In the genomic region with DNA sequence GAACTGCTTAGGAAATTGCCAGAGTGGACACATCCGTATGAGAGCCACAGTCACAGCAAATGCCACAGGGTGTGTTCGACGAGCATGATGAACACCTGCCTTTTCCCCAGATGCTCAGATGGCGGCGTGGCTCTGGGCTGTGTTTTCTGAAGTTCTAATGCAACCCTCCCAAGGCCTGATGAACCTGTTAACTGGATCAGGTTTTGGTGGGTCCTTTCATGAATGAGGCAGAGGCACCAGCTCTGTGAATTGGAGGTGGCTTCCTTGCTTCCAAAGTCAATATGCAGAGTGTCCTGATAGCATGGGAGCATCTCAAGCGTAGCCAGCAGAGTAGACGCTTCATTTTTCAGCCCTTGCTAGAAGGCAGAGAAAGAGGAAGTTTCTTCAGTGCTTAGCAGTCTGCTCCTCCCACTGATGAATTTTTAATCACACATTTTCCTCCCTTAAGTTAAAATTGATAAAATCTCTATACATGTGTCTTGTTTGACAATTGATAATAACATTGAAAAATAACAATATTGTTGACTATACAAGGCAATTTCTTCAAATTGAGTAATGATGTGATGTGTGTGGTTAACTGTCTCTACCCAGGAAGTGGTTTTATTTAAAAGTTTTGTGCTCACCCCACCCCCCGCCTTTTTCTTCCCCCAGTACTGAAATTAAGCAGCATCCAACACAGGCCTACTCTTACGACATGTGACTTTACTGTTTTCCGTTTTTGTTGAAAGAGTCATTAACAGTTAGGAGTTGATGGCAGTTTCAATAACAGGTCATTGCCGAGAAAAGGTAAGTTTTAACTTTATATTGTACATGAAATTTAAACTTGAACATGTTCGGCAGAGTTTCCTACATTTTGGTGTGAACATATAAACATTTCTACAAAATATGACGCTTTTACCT, we compare ENCODE assay signal across 8 cellular contexts. TPM values are rescaled to one million over a fixed set of nuclear protein-coding genes. Genes with fewer than 3 reads are reported as not detected.
DNase-seq lines count a peak whose midpoint lies in the region; ATAC-seq lines count a peak whose summit lies in the region.

A gene (plus strand): TSS at position 739 of the 900 bp plus-strand sequence.

- peaks cover 0 to 1% of the 10 kb centered on the region in 2 donors for H3K9me3 Mint-ChIP-seq in activated naive CD4-positive, alpha-beta T cell treated with anti-CD3 and anti-CD28 coated beads, Interleukin-2, amount 50 U/mL, for 72 hours

- DNase-seq in T follicular helper cell (ENCODE audit: low read depth) (peak; percentile 62), sciatic nerve (ENCODE audit: low spot score) (no peak), hepatic stellate cell (ENCODE audit: low spot score) (no peak), COLO668 (lab: John Stamatoyannopoulos, UW; ENCODE audit: unreplicated experiment) (no peak), cerebellar cortex (ENCODE audit: low spot score) (no peak)
- DNase-seq in activated naive CD4-positive, alpha-beta T cell treated with anti-CD3 and anti-CD28 coated beads, Interleukin-2, amount 50 U/mL, for 72 hours (ENCODE audit: low spot score in 2 of 2) = peak; percentile 56 to 70

- H3K36me3 Mint-ChIP-seq in activated naive CD4-positive, alpha-beta T cell treated with anti-CD3 and anti-CD28 coated beads, Interleukin-2, amount 50 U/mL, for 72 hours = peaks cover 5 to 24% of the 10 kb centered on the region in 2 donors

- ATAC-seq in GM19025 (IDR thresholded peaks at IDR 0.05; ENCODE audit: low read depth, unreplicated experiment) (peak; percentile 89), HG03060 (IDR thresholded peaks at IDR 0.05; ENCODE audit: low read depth, unreplicated experiment) (peak; percentile 80), sciatic nerve (peak; percentile 82)
- peak; percentile 82 to 86 for ATAC-seq in activated naive CD4-positive, alpha-beta T cell treated with anti-CD3 and anti-CD28 coated beads, Interleukin-2, amount 50 U/mL, for 72 hours

- intact Hi-C loops in sciatic nerve (cut with DNase I) = no loop called here

- peak within 1 kb of the TSS; percentile 98 to 99 for H3K27ac Mint-ChIP-seq in activated naive CD4-positive, alpha-beta T cell treated with anti-CD3 and anti-CD28 coated beads, Interleukin-2, amount 50 U/mL, for 72 hours

RNA-seq across cellular contexts. Expression of the gene that starts here (rescaled TPM):
- 100 to 1,000 TPM in 1 of 2 donors, 10 to 100 TPM in 1; 91.4 to 103 TPM for total RNA-seq in activated naive CD4-positive, alpha-beta T cell treated with anti-CD3 and anti-CD28 coated beads, Interleukin-2, amount 50 U/mL, for 72 hours
- total RNA-seq in sciatic nerve = 119 TPM

Comparison
In these comparisons a context has a peak if more than half of its experiments do, and no peak if none do; other contexts are left out.
1. DNase-seq: peak in T follicular helper cell (single experiment) and activated naive CD4-positive, alpha-beta T cell treated with anti-CD3 and anti-CD28 coated beads, Interleukin-2, amount 50 U/mL, for 72 hours (2 of 2); none in sciatic nerve (single experiment), hepatic stellate cell (single experiment), COLO668 (single experiment) and cerebellar cortex (single experiment).
2. Peak in every context shown above with its lines, with median percentiles within 50 percentile points of each other: ATAC-seq.